Comparison of ENCODE assay signal across 8 cellular contexts in genomic region chr11:67118059-67118766, GRCh38. TPM values are rescaled to one million over a fixed set of nuclear protein-coding genes. Genes with fewer than 3 reads are reported as not detected.
DNase-seq lines count a peak whose midpoint lies in the region; ATAC-seq, FAIRE-seq and TF ChIP-seq lines count a peak whose summit lies in the region.

No MANE protein-coding gene starts in this region.

- FAIRE-seq in H1 (lab: Jason Lieb, UNC) = no peak

- no peaks in the 10 kb centered on the region for H3K27me3 ChIP-seq in CD4-positive, alpha-beta T cell (ENCODE audit: control insufficient read depth, insufficient read depth, low read length)
- H3K27me3 ChIP-seq in IMR-90 (ENCODE audit: control insufficient read depth, insufficient read depth, low read length) = no peaks in the 10 kb centered on the region
- H3K27me3 ChIP-seq in H1 (replicated peaks in 1 of 4; ENCODE audit: control insufficient read depth in 3 of 4, extremely low read depth in 1 of 4, insufficient read depth in 3 of 4, low read length in 3 of 4) = no peaks in the 10 kb centered on the region

- intact Hi-C loops in CD4-positive, alpha-beta T cell (cut with DNase I, micrococcal nuclease) = loop anchor here in 1 of 2 experiments (5.0 to 10.0 kb wide), 4 partner anchors 36 to 687 kb away; partner anchors contain the start of gene PC
- intact Hi-C loops in IMR-90 (cut with micrococcal nuclease) = no loop called here

- H2AFZ ChIP-seq in IMR-90 (replicated peaks; ENCODE audit: low read length, poor library complexity) (peak overlapping the region; percentile 97), H1 (ENCODE audit: low read length) (no peak overlapping the region)

- H3K23ac ChIP-seq in IMR-90 (ENCODE audit: low read depth, low read length) (0 out of 2 replicates have a peak overlapping the region, but pooled peaks have one; percentile 3), H1 (ENCODE audit: insufficient read length) (no peak overlapping the region)

- CTCF ChIA-PET in CD4-positive, alpha-beta T cell (lab: Charles Lee) = interaction anchor here (1.0 to 1.6 kb wide), 5 partner anchors 23 to 679 kb away, joined by 3 to 6 read pairs (median 3); partner anchors contain the start of gene MRPL11
- CTCF ChIA-PET in IMR-90 (lab: Yijun Ruan, JAX) = no interaction called here
- CTCF ChIA-PET in activated CD8-positive, alpha-beta T cell treated with anti-CD3 and anti-CD28 coated beads, Interleukin-2, amount 10 ng/mL, durations not matched to agents 7 days and 5 days (lab: Charles Lee) = interaction anchor here (0.8 to 2.2 kb wide), 7 partner anchors 9 to 227 kb away, joined by 3 to 8 read pairs (median 5); no protein-coding TSS in a partner anchor
- CTCF ChIA-PET in H1 (lab: Charles Lee; ENCODE audit: partially characterized antibody) = interaction anchor here (1.8 to 3.2 kb wide), 2 partner anchors 23 to 36 kb away, joined by 11 to 17 read pairs; no protein-coding TSS in a partner anchor

- in situ Hi-C loops in IMR-90 (cut with MboI; ENCODE audit: low sequenced_read_pairs) = no loop called here

- peak; percentile 16 for ATAC-seq in CD4-positive, alpha-beta T cell (ENCODE audit: poor library complexity)
- ATAC-seq in GM21381 (IDR thresholded peaks at IDR 0.05; ENCODE audit: unreplicated experiment) = peak; percentile 9
- no peak; the same call in 1 of the 2 replicates for ATAC-seq in IMR-90 (ENCODE audit: low read depth)
- ATAC-seq in activated CD8-positive, alpha-beta T cell treated with anti-CD3 and anti-CD28 coated beads, Interleukin-2, amount 10 ng/mL, durations not matched to agents 7 days and 5 days = peak; percentile 36

- TF ChIP-seq POLR2A in IMR-90 (IDR thresholded peaks at IDR 0.05; ENCODE audit: low read depth, low read length) (peak; percentile 33; the same call in 1 of the 2 replicates), H1 (IDR thresholded peaks at IDR 0.05; ENCODE audit: control extremely low read depth in 1 of 2, low read depth in 2 of 2, low read length in 2 of 2) (0 out of 3 replicates have a peak, but pooled peaks of 1 of the 2 experiments have one; percentile 58)

- H3K36me3 ChIP-seq in IMR-90 (ENCODE audit: control insufficient read depth, insufficient read depth, low read length) = peaks cover 5% of the 10 kb centered on the region
- H3K36me3 ChIP-seq in H1 (ENCODE audit: control insufficient read depth in 2 of 4, insufficient read depth in 4 of 4, low read length in 3 of 4) = peaks cover 0 to 10% (median 0%) of the 10 kb centered on the region in 4 experiments; a peak in 1 of 8 replicates

- peak overlapping the region; percentile 94 for H3K4me3 Mint-ChIP-seq in CD4-positive, alpha-beta T cell
- peak overlapping the region; percentile 74 for H3K4me3 Mint-ChIP-seq in activated CD8-positive, alpha-beta T cell treated with anti-CD3 and anti-CD28 coated beads, Interleukin-2, amount 10 ng/mL, durations not matched to agents 7 days and 5 days
- H3K4me3 Mint-ChIP-seq in mesothelial cell of epicardium = peak overlapping the region; percentile 50
- H3K4me3 Mint-ChIP-seq in stimulated activated naive CD8-positive, alpha-beta T cell treated with anti-CD3 and anti-CD28 coated beads, Interleukin-15, Interleukin-2, amounts not matched to agents 100 ng/mL and 50 ng/mL, for 24 hours = peak overlapping the region; percentile 49

- peak overlapping the region; percentile 91 for H3K18ac ChIP-seq in IMR-90 (ENCODE audit: low read depth, low read length)
- peak overlapping the region; percentile 93 for H3K18ac ChIP-seq in H1 (ENCODE audit: extremely low read depth, low read length)

- TF ChIP-seq CTCF in CD4-positive, alpha-beta T cell (IDR thresholded peaks at IDR 0.05) = no peak
- TF ChIP-seq CTCF in IMR-90 (conservative IDR thresholded peaks at IDR 0.05; ENCODE audit: low read depth, low read length) (no peak), H1 (IDR thresholded peaks at IDR 0.05; ENCODE audit: control extremely low read depth in 1 of 3, insufficient read depth in 1 of 3, low read depth in 1 of 3, low read length in 3 of 3) (no peak), mesothelial cell of epicardium (IDR thresholded peaks at IDR 0.05; ENCODE audit: unreplicated experiment) (no peak)

- H4K20me1 ChIP-seq in IMR-90 (ENCODE audit: insufficient read depth, low read length) = peaks cover 30% of the 10 kb centered on the region
- peaks cover 3% of the 10 kb centered on the region in 2 experiments for H4K20me1 ChIP-seq in H1 (replicated peaks in 1 of 2; ENCODE audit: control insufficient read depth in 1 of 2, insufficient read depth in 2 of 2, low read length in 2 of 2)

- 20% methylated on average over 31 of the region's 80 CpGs; no CpG with 5 or more reads in 1 of the 2 experiments for WGBS in IMR-90 (ENCODE audit: extremely low coverage in 2 of 2, insufficient read length in 1 of 2), 2 experiments
- WGBS in H1 (ENCODE audit: extremely low coverage in 1 of 2, insufficient coverage in 1 of 2, insufficient read length in 1 of 2, insufficient replicate concordance in 2 of 2, low coverage in 1 of 2, low lambda C conversion rate in 2 of 2, missing lambda C conversion rate in 1 of 2), 2 experiments = 1% methylated on average over 35 of the region's 80 CpGs; no CpG with 5 or more reads in 1 of the 2 experiments

- POLR2A ChIA-PET in CD4-positive, alpha-beta T cell (lab: Charles Lee) = interaction anchor here (0.8 to 3.7 kb wide), 15 partner anchors 9 to 480 kb away, joined by 3 to 48 read pairs (median 5); partner anchors contain the start of genes POLD4 and RBM4
- POLR2A ChIA-PET in IMR-90 (lab: Charles Lee; ENCODE audit: unreplicated experiment) (no interaction called here), H1 (lab: Charles Lee; ENCODE audit: partially characterized antibody) (interaction anchor here (1.0 to 1.9 kb wide), 11 partner anchors 11 to 145 kb away, joined by 3 to 11 read pairs (median 4); no protein-coding TSS in a partner anchor)
- POLR2A ChIA-PET in activated CD8-positive, alpha-beta T cell treated with anti-CD3 and anti-CD28 coated beads, Interleukin-2, amount 10 ng/mL, durations not matched to agents 7 days and 5 days (lab: Charles Lee) = interaction anchor here (0.9 to 5.5 kb wide), 5 partner anchors 8 to 121 kb away, joined by 3 to 24 read pairs (median 3); no protein-coding TSS in a partner anchor

- H3K9me3 ChIP-seq in CD4-positive, alpha-beta T cell (ENCODE audit: control insufficient read depth, low read length) = no peaks in the 10 kb centered on the region
- H3K9me3 ChIP-seq in IMR-90 (ENCODE audit: control insufficient read depth, insufficient read depth, low read length) (no peaks in the 10 kb centered on the region), H1 (ENCODE audit: insufficient read depth in 2 of 2, low read depth in 1 of 2, low read length in 1 of 2) (no peaks in the 10 kb centered on the region)

- H4K8ac ChIP-seq in IMR-90 (ENCODE audit: low read depth in 2 of 2, low read length in 2 of 2) (peak overlapping the region; percentile 91 to 98), H1 (ENCODE audit: extremely low read depth, insufficient read depth, low read length) (peak overlapping the region; percentile 93)

- no peaks in the 10 kb centered on the region for H3K27me3 Mint-ChIP-seq in CD4-positive, alpha-beta T cell
- peaks cover 2% of the 10 kb centered on the region for H3K27me3 Mint-ChIP-seq in activated CD8-positive, alpha-beta T cell treated with anti-CD3 and anti-CD28 coated beads, Interleukin-2, amount 10 ng/mL, durations not matched to agents 7 days and 5 days (ENCODE audit: low read depth)
- no peaks in the 10 kb centered on the region for H3K27me3 Mint-ChIP-seq in mesothelial cell of epicardium (ENCODE audit: low read depth)
- H3K27me3 Mint-ChIP-seq in stimulated activated naive CD8-positive, alpha-beta T cell treated with anti-CD3 and anti-CD28 coated beads, Interleukin-15, Interleukin-2, amounts not matched to agents 100 ng/mL and 50 ng/mL, for 24 hours = no peaks in the 10 kb centered on the region

- H4K91ac ChIP-seq in IMR-90 (ENCODE audit: insufficient read depth, low read depth, low read length) = peak overlapping the region; percentile 85
- H4K91ac ChIP-seq in H1 (replicated peaks; ENCODE audit: insufficient read length, low read length) = peak overlapping the region; percentile 95

- H3K4me1 ChIP-seq in IMR-90 (ENCODE audit: control insufficient read depth, insufficient read depth, low read length) (peaks cover 8% of the 10 kb centered on the region), H1 (replicated peaks in 1 of 4; ENCODE audit: control insufficient read depth in 3 of 4, insufficient read depth in 4 of 4, low read length in 3 of 4) (peaks cover 0 to 9% (median 3%) of the 10 kb centered on the region in 4 experiments; a peak in 4 of 7 replicates)

- peaks cover 25 to 37% of the 10 kb centered on the region in 2 experiments for H3K79me2 ChIP-seq in H1 (ENCODE audit: control insufficient read depth in 1 of 2, insufficient read depth in 2 of 2, low read length in 2 of 2)

- peak overlapping the region; percentile 69 for H3K4me2 ChIP-seq in IMR-90 (ENCODE audit: low read depth, low read length)
- H3K4me2 ChIP-seq in H1 (ENCODE audit: insufficient read depth in 1 of 2, low read depth in 2 of 2, low read length in 2 of 2) = peak overlapping the region; percentile 57 to 86

- no peak overlapping the region; the same call in 1 of the 2 replicates for H2AK5ac ChIP-seq in IMR-90 (ENCODE audit: low read depth, low read length)
- no peak overlapping the region for H2AK5ac ChIP-seq in H1 (ENCODE audit: low read depth, low read length)

- H3K27ac Mint-ChIP-seq in CD4-positive, alpha-beta T cell = peak overlapping the region; percentile 91
- H3K27ac Mint-ChIP-seq in activated CD8-positive, alpha-beta T cell treated with anti-CD3 and anti-CD28 coated beads, Interleukin-2, amount 10 ng/mL, durations not matched to agents 7 days and 5 days = peak overlapping the region; percentile 86
- peak overlapping the region; percentile 81 for H3K27ac Mint-ChIP-seq in mesothelial cell of epicardium
- no peak overlapping the region for H3K27ac Mint-ChIP-seq in stimulated activated naive CD8-positive, alpha-beta T cell treated with anti-CD3 and anti-CD28 coated beads, Interleukin-15, Interleukin-2, amounts not matched to agents 100 ng/mL and 50 ng/mL, for 24 hours

- H2BK20ac ChIP-seq in IMR-90 (ENCODE audit: low read depth, low read length) (no peak overlapping the region), H1 (ENCODE audit: low read length) (no peak overlapping the region)

- H3K4me3 ChIP-seq in IMR-90 (ENCODE audit: insufficient read depth, low read depth, low read length) (no peak overlapping the region), H1 (ENCODE audit: extremely low read depth in 1 of 4, insufficient read depth in 2 of 4, low read depth in 3 of 4, low read length in 4 of 4) (peak overlapping the region; percentile 50 to 75 (median 53))

- H3K4me1 Mint-ChIP-seq in CD4-positive, alpha-beta T cell (ENCODE audit: low read depth) = peaks cover 37% of the 10 kb centered on the region
- peaks cover 27% of the 10 kb centered on the region for H3K4me1 Mint-ChIP-seq in activated CD8-positive, alpha-beta T cell treated with anti-CD3 and anti-CD28 coated beads, Interleukin-2, amount 10 ng/mL, durations not matched to agents 7 days and 5 days (ENCODE audit: low read depth)
- H3K4me1 Mint-ChIP-seq in mesothelial cell of epicardium = peaks cover 36% of the 10 kb centered on the region
- H3K4me1 Mint-ChIP-seq in stimulated activated naive CD8-positive, alpha-beta T cell treated with anti-CD3 and anti-CD28 coated beads, Interleukin-15, Interleukin-2, amounts not matched to agents 100 ng/mL and 50 ng/mL, for 24 hours (ENCODE audit: low read depth) = peaks cover 39% of the 10 kb centered on the region

- H3K9me1 ChIP-seq in IMR-90 (ENCODE audit: insufficient read depth, low read length) = no peaks in the 10 kb centered on the region; the same call in 1 of the 2 replicates

- H3K9ac ChIP-seq in IMR-90 (ENCODE audit: low read depth, low read length) = peak overlapping the region; percentile 66
- H3K9ac ChIP-seq in H1 (replicated peaks in 1 of 4; ENCODE audit: extremely low read depth in 1 of 4, low read depth in 3 of 4, low read length in 3 of 4) = peak overlapping the region in 3 of 4 experiments; percentile 74 to 88 (median 81); a peak in 5 of 7 replicates

- H3K14ac ChIP-seq in IMR-90 (replicated peaks; ENCODE audit: low read depth, low read length) (no peak overlapping the region), H1 (ENCODE audit: insufficient read length) (no peak overlapping the region)

- peak overlapping the region; percentile 70 for H2BK120ac ChIP-seq in IMR-90 (ENCODE audit: low read depth, low read length)
- no peak overlapping the region for H2BK120ac ChIP-seq in H1 (replicated peaks; ENCODE audit: low read depth, low read length)

- no TSS peak for BruUV-seq in IMR-90 (replicated peaks; lab: Mats Ljungman, UMichigan)

- peak overlapping the region; percentile 31 for H2AK9ac ChIP-seq in IMR-90 (replicated peaks; ENCODE audit: low read depth, low read length, poor library complexity)

- TF ChIP-seq EP300 in H1 (IDR thresholded peaks at IDR 0.05; ENCODE audit: borderline replicate concordance in 1 of 2, low read depth in 2 of 2, low read length in 2 of 2) = no peak

- peaks cover 33% of the 10 kb centered on the region for H3K36me3 Mint-ChIP-seq in CD4-positive, alpha-beta T cell (ENCODE audit: low read depth)
- H3K36me3 Mint-ChIP-seq in activated CD8-positive, alpha-beta T cell treated with anti-CD3 and anti-CD28 coated beads, Interleukin-2, amount 10 ng/mL, durations not matched to agents 7 days and 5 days (ENCODE audit: low read depth) = peaks cover 26% of the 10 kb centered on the region
- H3K36me3 Mint-ChIP-seq in mesothelial cell of epicardium = no peaks in the 10 kb centered on the region
- H3K36me3 Mint-ChIP-seq in stimulated activated naive CD8-positive, alpha-beta T cell treated with anti-CD3 and anti-CD28 coated beads, Interleukin-15, Interleukin-2, amounts not matched to agents 100 ng/mL and 50 ng/mL, for 24 hours (ENCODE audit: low read depth) = peaks cover 20% of the 10 kb centered on the region

- dilution Hi-C loops in IMR-90 (cut with HindIII; ENCODE audit: low sequenced_read_pairs, unreplicated experiment) = no loop called here

- H3K9me3 Mint-ChIP-seq in CD4-positive, alpha-beta T cell = no peaks in the 10 kb centered on the region
- no peaks in the 10 kb centered on the region for H3K9me3 Mint-ChIP-seq in activated CD8-positive, alpha-beta T cell treated with anti-CD3 and anti-CD28 coated beads, Interleukin-2, amount 10 ng/mL, durations not matched to agents 7 days and 5 days (ENCODE audit: insufficient read depth)
- no peaks in the 10 kb centered on the region for H3K9me3 Mint-ChIP-seq in mesothelial cell of epicardium
- no peaks in the 10 kb centered on the region for H3K9me3 Mint-ChIP-seq in stimulated activated naive CD8-positive, alpha-beta T cell treated with anti-CD3 and anti-CD28 coated beads, Interleukin-15, Interleukin-2, amounts not matched to agents 100 ng/mL and 50 ng/mL, for 24 hours

- peak; percentile 31 to 67 (median 49) for DNase-seq in CD4-positive, alpha-beta T cell
- DNase-seq in IMR-90 (no peak), H1 (ENCODE audit: low read depth in 1 of 2, low spot score in 2 of 2) (peak in 1 of 2 experiments; percentile 84), mesothelial cell of epicardium (ENCODE audit: low spot score in 2 of 2, unreplicated experiment in 2 of 2) (peak; percentile 41 to 69), UCSD-AML1 (lab: John Stamatoyannopoulos, UW; ENCODE audit: unreplicated experiment) (no peak)
- peak; percentile 68 for DNase-seq in activated CD8-positive, alpha-beta T cell treated with anti-CD3 and anti-CD28 coated beads, Interleukin-2, amount 10 ng/mL, durations not matched to agents 7 days and 5 days

- H3K4ac ChIP-seq in IMR-90 (ENCODE audit: low read depth, low read length) = peak overlapping the region; percentile 73
- H3K4ac ChIP-seq in H1 (replicated peaks; ENCODE audit: insufficient read length, low read depth, low read length) = peak overlapping the region; percentile 26

- peaks cover 10% of the 10 kb centered on the region; the same call in 1 of the 2 replicates for H3K23me2 ChIP-seq in H1 (ENCODE audit: low read depth, low read length)

- TF ChIP-seq RAD21 in IMR-90 (IDR thresholded peaks at IDR 0.05; ENCODE audit: low read length) (no peak), H1 (IDR thresholded peaks at IDR 0.05 in 1 of 2, conservative IDR thresholded peaks at IDR 0.05 in 1 of 2; ENCODE audit: low read depth in 2 of 2, low read length in 2 of 2) (no peak)

- H2BK5ac ChIP-seq in IMR-90 (ENCODE audit: low read depth, low read length, poor library complexity, severe bottlenecking) = peak overlapping the region; percentile 79
- peak overlapping the region; percentile 90; the same call in 1 of the 2 replicates for H2BK5ac ChIP-seq in H1 (ENCODE audit: low read depth, low read length)

- peaks cover 0 to 8% of the 10 kb centered on the region in 2 experiments; a peak in 1 of 4 replicates for H3K79me1 ChIP-seq in IMR-90 (ENCODE audit: low read depth in 1 of 2, low read length in 2 of 2)
- H3K79me1 ChIP-seq in H1 (ENCODE audit: low read depth, low read length) = no peaks in the 10 kb centered on the region; the same call in 1 of the 2 replicates

- H4K5ac ChIP-seq in IMR-90 (ENCODE audit: low read depth, low read length) = peak overlapping the region; percentile 100
- peak overlapping the region; percentile 90 for H4K5ac ChIP-seq in H1 (ENCODE audit: insufficient read length, low read depth, low read length)

- H3K56ac ChIP-seq in IMR-90 (ENCODE audit: extremely low read depth, insufficient read depth, low read length) (no peak overlapping the region), H1 (replicated peaks; ENCODE audit: insufficient read length, low read depth, low read length) (peak overlapping the region; percentile 73)

- H2BK12ac ChIP-seq in H1 (ENCODE audit: low read depth, low read length) = no peak overlapping the region

- H2BK15ac ChIP-seq in IMR-90 (ENCODE audit: low read depth, low read length) (no peak overlapping the region), H1 (ENCODE audit: low read length) (no peak overlapping the region)

- H3K27ac ChIP-seq in CD4-positive, alpha-beta T cell (ENCODE audit: low read depth, low read length) = peak overlapping the region; percentile 78
- H3K27ac ChIP-seq in IMR-90 (ENCODE audit: insufficient read depth, low read length) (peak overlapping the region; percentile 95), H1 (ENCODE audit: low read depth, low read length) (peak overlapping the region; percentile 94)

RNA-seq across cellular contexts. Expression of gene KDM2A, which starts 0.8 kb away (rescaled TPM):
- total RNA-seq in CD4-positive, alpha-beta T cell = 100 to 1,000 TPM; 410 to 412 TPM
- total RNA-seq in IMR-90 (2012; rRNA removed) = 26.7 and 27.8 TPM in 2 replicates
- 42.6 and 47.5 TPM in 2 replicates for polyA plus RNA-seq in IMR-90 (2012; rRNA removed)
- 21.5 and 29.5 TPM in 2 replicates for polyA plus RNA-seq in IMR-90 (2012; cell fraction: cytosol; rRNA removed)
- polyA plus RNA-seq in IMR-90 (2012; cell fraction: nucleus; rRNA removed; ENCODE audit: low replicate concordance) = 160 and 177 TPM in 2 replicates
- 10 to 100 TPM; 90.3 to 93.1 TPM for total RNA-seq in activated CD8-positive, alpha-beta T cell treated with anti-CD3 and anti-CD28 coated beads, Interleukin-2, amount 10 ng/mL, durations not matched to agents 7 days and 5 days
- 56.6 and 66.2 TPM in 2 replicates for total RNA-seq in H1 (2021; fragmentation: NEBNext Ultra II Directional; extraction: Animal tissue kit (Norgen Biotek cat#: 25700))
- polyA plus RNA-seq in H1 (2011; rRNA removed) = 55.4 and 62.0 TPM in 2 replicates
- 45.5 TPM for polyA plus RNA-seq in H1 (2011; cell fraction: cytosol; rRNA removed)
- polyA plus RNA-seq in H1 (2011; cell fraction: nucleus; rRNA removed) = 136 TPM
- polyA plus RNA-seq in H1 (2012, experiment 1 of 2) = 40.5 to 48.7 TPM (median 46.0 TPM) in 4 replicates
- 22.4 TPM for polyA plus RNA-seq in H1 (2012, experiment 2 of 2)
- polyA plus RNA-seq in H1 (2013, experiment 1 of 2) = 40.0 TPM
- polyA plus RNA-seq in H1 (2013, experiment 2 of 2) = 35.7 TPM
- 95.4 and 97.5 TPM in 2 replicates for polyA minus RNA-seq in H1 (2011; rRNA and poly(A)+ RNA removed)
- polyA minus RNA-seq in H1 (2011; cell fraction: cytosol; rRNA and poly(A)+ RNA removed) = 46.6 TPM
- 75.4 TPM for polyA minus RNA-seq in H1 (2011; cell fraction: nucleus; rRNA and poly(A)+ RNA removed)
- total RNA-seq in mesothelial cell of epicardium = 135 to 142 TPM (median 138 TPM) in 3 replicates

Comparison
In these comparisons a context has a peak if more than half of its experiments do, and no peak if none do; other contexts are left out.
1. DNase-seq: peak in CD4-positive, alpha-beta T cell (10 of 10), activated CD8-positive, alpha-beta T cell treated with anti-CD3 and anti-CD28 coated beads, Interleukin-2, amount 10 ng/mL, durations not matched to agents 7 days and 5 days (single experiment) and mesothelial cell of epicardium (2 of 2); none in IMR-90 (single experiment) and UCSD-AML1 (single experiment).
2. Peak in every context shown above with its lines, with median percentiles within 50 percentile points of each other: H3K27ac ChIP-seq and H3K4me3 Mint-ChIP-seq.